13 cellular contexts compared by ENCODE assay signal in the genomic region with DNA sequence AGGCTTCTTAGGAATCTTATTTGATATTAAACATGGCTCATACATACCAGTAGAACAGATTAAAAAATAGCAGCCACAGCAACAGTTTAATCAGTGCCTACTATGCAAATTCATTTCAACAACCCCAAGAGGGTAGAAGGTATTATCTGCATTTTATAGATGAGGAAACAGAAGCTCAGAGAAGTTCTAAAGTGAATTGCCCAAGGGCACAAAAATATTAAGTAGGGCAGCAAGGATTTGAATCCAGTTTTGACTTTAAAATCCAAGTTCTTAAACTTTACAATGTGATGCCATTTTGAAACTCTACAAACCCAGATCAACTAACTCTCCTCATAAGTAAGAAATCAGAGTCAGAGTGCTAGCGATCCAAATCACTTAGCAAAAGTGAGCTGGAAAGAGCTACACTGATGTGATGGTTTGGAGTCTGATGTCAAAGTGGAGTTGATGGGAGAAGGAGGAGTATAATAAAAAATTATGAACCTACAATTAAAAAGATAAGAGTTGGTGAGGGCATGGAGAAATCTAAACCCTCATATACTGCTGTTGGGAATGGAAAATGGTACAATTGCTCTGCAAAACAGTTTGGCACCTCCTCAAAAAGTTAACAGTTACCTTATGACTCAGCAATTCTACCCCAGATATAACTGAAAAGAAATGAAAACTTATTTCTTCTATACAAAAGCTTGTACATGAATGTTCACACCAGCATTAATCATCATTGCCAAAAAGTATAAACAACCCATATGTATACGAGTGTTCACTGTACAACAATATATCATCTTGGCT. TPM values are rescaled to one million over a fixed set of nuclear protein-coding genes. Genes with fewer than 3 reads are reported as not detected.
DNase-seq lines count a peak whose midpoint lies in the region; ATAC-seq and TF ChIP-seq lines count a peak whose summit lies in the region.
"Had no signal": no experiment of that assay in that cellular context is flagged by ENCODE, and none has a peak within 500 bp of the region (broad histone marks: within the 10 kb centered on the region; RNA-seq: fewer than 3 reads in every experiment).

No MANE protein-coding gene starts in this region.

- H3K4me1 ChIP-seq in HCT116 (ENCODE audit: control insufficient read depth in 1 of 2, insufficient read depth in 2 of 2, low read length in 2 of 2), result peaks cover 76 to 86% of the 10 kb centered on the region in 2 experiments
- peaks cover 33% of the 10 kb centered on the region for H3K4me1 ChIP-seq in osteoblast (ENCODE audit: insufficient read depth, low read length)

- H3K36me3 ChIP-seq in HCT116 (ENCODE audit: control insufficient read depth in 1 of 2, insufficient read depth in 2 of 2, low read length in 2 of 2), result peaks cover 5 to 7% of the 10 kb centered on the region in 2 experiments; a peak in 1 of 4 replicates
- no peaks in the 10 kb centered on the region for H3K36me3 ChIP-seq in osteoblast (ENCODE audit: insufficient read depth, low read length)

- H2AFZ ChIP-seq in HCT116 (ENCODE audit: low read depth, low read length, poor library complexity, severe bottlenecking) (no peak overlapping the region), osteoblast (ENCODE audit: low read length) (no peak overlapping the region)

- H3K9me3 ChIP-seq in HCT116 (ENCODE audit: control insufficient read depth in 1 of 2, insufficient read depth in 1 of 2, low read depth in 1 of 2, low read length in 2 of 2) (no peaks in the 10 kb centered on the region), osteoblast (ENCODE audit: low read depth, low read length) (no peaks in the 10 kb centered on the region)

- TF ChIP-seq CTCF in HCT116 (IDR thresholded peaks at IDR 0.05 in 2 of 3, conservative IDR thresholded peaks at IDR 0.05 in 1 of 3; ENCODE audit: borderline replicate concordance in 1 of 3, insufficient read depth in 1 of 3, low read depth in 2 of 3, low read length in 2 of 3), result no peak
- no peak for TF ChIP-seq CTCF in osteoblast (IDR thresholded peaks at IDR 0.05; ENCODE audit: extremely low read depth, low read depth, low read length)

- H3K4me2 ChIP-seq in HCT116 (ENCODE audit: low read length) (peak overlapping the region; percentile 75), osteoblast (ENCODE audit: insufficient read depth, low read length) (peak overlapping the region; percentile 24)

- peaks cover 15% of the 10 kb centered on the region; the same call in 1 of the 2 replicates for H3K79me2 ChIP-seq in HCT116 (ENCODE audit: insufficient read depth, low read length)
- H3K79me2 ChIP-seq in osteoblast (ENCODE audit: insufficient read depth, low read length), result peaks cover 11% of the 10 kb centered on the region

- H3K27me3 ChIP-seq in HCT116 (ENCODE audit: insufficient read depth, low read length) (no peaks in the 10 kb centered on the region), osteoblast (ENCODE audit: insufficient read depth, low read length) (no peaks in the 10 kb centered on the region)

- H3K9me3 Mint-ChIP-seq in T-helper 2 cell treated with Interferon-gamma antibody and Interleukin-4, amounts not matched to agents 5 μg/mL and 100 μg/mL, for 36 hours, result no peaks in the 10 kb centered on the region

- RAD21 ChIA-PET in HCT116 (lab: Charles Lee; ENCODE audit: low non-redundant PET in 1 of 2, low total read pairs in 2 of 2, uncharacterized antibody in 2 of 2, unreplicated experiment in 2 of 2), result interaction anchor here in 1 of 2 experiments (0.6 kb wide), 1 partner anchor 172 kb away, joined by 4 read pairs; no protein-coding TSS in a partner anchor

- ATAC-seq in HCT116 (no peak), SK-N-SH treated with all-trans-retinoic acid at 6 μM for 48 hours (peak; percentile 16; the same call in 1 of the 3 replicates), GM19395 (IDR thresholded peaks at IDR 0.05; ENCODE audit: unreplicated experiment) (no peak), GM18868 (IDR thresholded peaks at IDR 0.05; ENCODE audit: unreplicated experiment) (no peak)

- H3K27ac ChIP-seq in HCT116 (ENCODE audit: low read depth, low read length) (peak overlapping the region; percentile 62), osteoblast (ENCODE audit: low read depth, low read length) (peak overlapping the region; percentile 5)

- H4K20me1 ChIP-seq in HCT116 (ENCODE audit: insufficient read depth), result no peaks in the 10 kb centered on the region
- no peaks in the 10 kb centered on the region for H4K20me1 ChIP-seq in osteoblast (ENCODE audit: insufficient read depth, low read length)

- CTCF ChIA-PET in HCT116 (lab: Charles Lee), result no interaction called here

- H3K9ac ChIP-seq in HCT116 (ENCODE audit: low read length), result peak overlapping the region; percentile 27

- no peaks in the 10 kb centered on the region for H3K36me3 Mint-ChIP-seq in T-helper 2 cell treated with Interferon-gamma antibody and Interleukin-4, amounts not matched to agents 5 μg/mL and 100 μg/mL, for 36 hours (ENCODE audit: low read depth)

- H3K4me3 Mint-ChIP-seq in T-helper 2 cell treated with Interferon-gamma antibody and Interleukin-4, amounts not matched to agents 5 μg/mL and 100 μg/mL, for 36 hours, result no peak overlapping the region

- H3K9me2 ChIP-seq in HCT116 (ENCODE audit: insufficient read depth), result no peaks in the 10 kb centered on the region

- no peak overlapping the region for H3K27ac Mint-ChIP-seq in T-helper 2 cell treated with Interferon-gamma antibody and Interleukin-4, amounts not matched to agents 5 μg/mL and 100 μg/mL, for 36 hours

- intact Hi-C loops in HCT116 (cut with micrococcal nuclease), result no loop called here

- BruUV-seq in HCT116 (replicated peaks; lab: Mats Ljungman, UMichigan), result no TSS peak

- no peaks in the 10 kb centered on the region for H3K27me3 Mint-ChIP-seq in T-helper 2 cell treated with Interferon-gamma antibody and Interleukin-4, amounts not matched to agents 5 μg/mL and 100 μg/mL, for 36 hours (ENCODE audit: low read depth)

- POLR2A ChIA-PET in HCT116 (lab: Charles Lee), result no interaction called here

- TF ChIP-seq POLR2A in HCT116 (IDR thresholded peaks at IDR 0.05; ENCODE audit: borderline replicate concordance, extremely low read depth, insufficient read depth, insufficient read length), result no peak
- no peak for TF ChIP-seq POLR2A in erythroblast (IDR thresholded peaks at IDR 0.05; ENCODE audit: low read length)

- DNase-seq in HCT116 (ENCODE audit: low read depth, low spot score) (no peak), erythroblast (lab: John Stamatoyannopoulos, UW) (peak; percentile 24 to 40), osteoblast (ENCODE audit: insufficient read length, low spot score, missing footprints) (no peak), AG20443 (ENCODE audit: low spot score) (no peak)
- DNase-seq in T-helper 2 cell treated with Interferon-gamma antibody and Interleukin-4, amounts not matched to agents 5 μg/mL and 100 μg/mL, for 36 hours (ENCODE audit: low spot score), result no peak
- DNase-seq: activated CD4-positive, alpha-beta T cell treated with anti-CD3 and anti-CD28 coated beads, Interleukin-2, amount 50 U/mL, for 1 hour; activated naive CD4-positive, alpha-beta T cell treated with Interleukin-2 at 50 U/mL for 16 hours; NCI-H69; stimulated activated CD4-positive, alpha-beta T cell treated with anti-CD3 and anti-CD28 coated beads, Interleukin-15, amount 100 ng/mL, for 24 hours; SW 1271 had no signal

- no peak for TF ChIP-seq RAD21 in HCT116 (IDR thresholded peaks at IDR 0.05; ENCODE audit: low read depth)

- H3K4me1 Mint-ChIP-seq in T-helper 2 cell treated with Interferon-gamma antibody and Interleukin-4, amounts not matched to agents 5 μg/mL and 100 μg/mL, for 36 hours (ENCODE audit: low read depth), result peaks cover 16% of the 10 kb centered on the region

- peak overlapping the region in 1 of 2 experiments; percentile 47; a peak in 2 of 4 replicates for H3K4me3 ChIP-seq in HCT116 (replicated peaks in 1 of 2; ENCODE audit: low read depth in 1 of 2, low read length in 2 of 2)
- no peak overlapping the region for H3K4me3 ChIP-seq in osteoblast (ENCODE audit: insufficient read depth, low read length)

TF ChIP-seq in HCT116, 20 proteins besides CTCF, POLR2A, EP300 and RAD21 (continues in another document):
- TF ChIP-seq SRF (IDR thresholded peaks at IDR 0.05; ENCODE audit: low read depth), result 0 out of 2 replicates have a peak, but pooled peaks have one; percentile 15
- peak; percentile 15; the same call in 1 of the 2 replicates for TF ChIP-seq SP1 (IDR thresholded peaks at IDR 0.05; ENCODE audit: low read depth)
- TF ChIP-seq, protein P1, sequence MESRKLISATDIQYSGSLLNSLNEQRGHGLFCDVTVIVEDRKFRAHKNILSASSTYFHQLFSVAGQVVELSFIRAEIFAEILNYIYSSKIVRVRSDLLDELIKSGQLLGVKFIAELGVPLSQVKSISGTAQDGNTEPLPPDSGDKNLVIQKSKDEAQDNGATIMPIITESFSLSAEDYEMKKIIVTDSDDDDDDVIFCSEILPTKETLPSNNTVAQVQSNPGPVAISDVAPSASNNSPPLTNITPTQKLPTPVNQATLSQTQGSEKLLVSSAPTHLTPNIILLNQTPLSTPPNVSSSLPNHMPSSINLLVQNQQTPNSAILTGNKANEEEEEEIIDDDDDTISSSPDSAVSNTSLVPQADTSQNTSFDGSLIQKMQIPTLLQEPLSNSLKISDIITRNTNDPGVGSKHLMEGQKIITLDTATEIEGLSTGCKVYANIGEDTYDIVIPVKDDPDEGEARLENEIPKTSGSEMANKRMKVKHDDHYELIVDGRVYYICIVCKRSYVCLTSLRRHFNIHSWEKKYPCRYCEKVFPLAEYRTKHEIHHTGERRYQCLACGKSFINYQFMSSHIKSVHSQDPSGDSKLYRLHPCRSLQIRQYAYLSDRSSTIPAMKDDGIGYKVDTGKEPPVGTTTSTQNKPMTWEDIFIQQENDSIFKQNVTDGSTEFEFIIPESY (IDR thresholded peaks at IDR 0.05; ENCODE audit: extremely low read depth, insufficient replicate concordance, low read length), result no peak

TF ChIP-seq in SK-N-SH treated with all-trans-retinoic acid at 6 μM for 48 hours, 23 proteins besides CTCF, POLR2A, EP300 and RAD21 (continues in another document):
- TF ChIP-seq ARNTL (CRISPR knock-in tag; IDR thresholded peaks at IDR 0.05; ENCODE audit: borderline replicate concordance, low read depth) (no peak), ESRRG (CRISPR knock-in tag; IDR thresholded peaks at IDR 0.05) (no peak), GLIS3 (CRISPR knock-in tag; IDR thresholded peaks at IDR 0.05) (no peak), ZC3H10 (CRISPR knock-in tag; IDR thresholded peaks at IDR 0.05) (no peak), ZFP30 (CRISPR knock-in tag; IDR thresholded peaks at IDR 0.05) (no peak), CSDC2 (CRISPR knock-in tag; IDR thresholded peaks at IDR 0.05) (no peak), ZNF70 (CRISPR knock-in tag; IDR thresholded peaks at IDR 0.05) (no peak)

RNA-seq across cellular contexts. Expression of gene PLXND1, which starts 51.0 kb away (rescaled TPM):
- total RNA-seq in HCT116 (2021; ENCODE audit: unreplicated experiment) (47.3 TPM), osteoblast (126 and 134 TPM in 2 replicates)
- polyA plus RNA-seq in HCT116 (2012), result 38.1 and 39.1 TPM in 2 replicates

Comparison
In these comparisons a context has a peak if more than half of its experiments do, and no peak if none do; other contexts are left out.
1. DNase-seq: peak in erythroblast (2 of 2); none in HCT116 (single experiment), osteoblast (single experiment), T-helper 2 cell treated with Interferon-gamma antibody and Interleukin-4, amounts not matched to agents 5 μg/mL and 100 μg/mL, for 36 hours (single experiment) and AG20443 (single experiment).